Comparison of ENCODE assay signal across 34 cellular contexts in the genomic region with DNA sequence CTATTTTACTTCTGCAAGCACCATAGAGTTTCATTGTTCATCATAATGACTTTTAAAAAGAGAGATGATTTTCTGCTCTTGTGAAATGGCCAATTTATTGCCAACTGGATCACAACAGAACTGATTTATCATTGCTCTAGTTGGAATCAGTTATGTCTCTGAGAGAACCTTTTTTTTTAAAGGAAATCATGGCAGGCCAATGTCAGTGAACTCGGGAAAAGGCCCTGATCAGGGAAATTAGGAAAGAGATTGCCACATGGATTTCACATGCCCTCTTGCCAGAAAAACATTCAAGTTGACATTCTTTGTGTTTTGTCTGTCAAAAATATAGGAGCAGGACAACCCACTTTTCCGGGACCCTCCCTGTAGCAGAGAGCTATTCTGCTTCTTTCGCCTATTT.
"Had no signal": no experiment of that assay in that cellular context is flagged by ENCODE, and none has a peak within 500 bp of the region (broad histone marks: within the 10 kb centered on the region; RNA-seq: fewer than 3 reads in every experiment).

No MANE protein-coding gene starts in this region.

- H3K36me3 ChIP-seq: MG63 had no signal

- H3K9ac ChIP-seq: KMS-11 had no signal

- H3K4me3 ChIP-seq: MG63 had no signal

- DNase-seq: Karpas-422, Kasumi-1, KG1, MG63, MM.1S, MV-4-11, NCI-H1048, NCI-H1092, NCI-H1092 treated with DMSO at 0.1 percent for 48 hours, NCI-H1105, NCI-H1105 treated with DMSO at 0.1 percent for 48 hours, NCI-H1417, NCI-H1417 treated with DMSO at 0.1 percent for 48 hours, NCI-H1436, NCI-H1436 treated with DMSO at 0.1 percent for 48 hours, NCI-H146, NCI-H1694, NCI-H1694 treated with DMSO at 0.1 percent for 48 hours, NCI-H187, NCI-H187 treated with DMSO at 0.1 percent for 48 hours, NCI-H1930, NCI-H2029, NCI-H2029 treated with DMSO at 0.1 percent for 48 hours, NCI-H2081, NCI-H2081 treated with DMSO at 0.1 percent for 48 hours, NCI-H2107, NCI-H2171, NCI-H2171 treated with DMSO at 0.1 percent for 48 hours, NCI-H2227 treated with DMSO at 0.1 percent for 48 hours, NCI-H226, NCI-H345, NCI-H446, NCI-H446 treated with DMSO at 0.1 percent for 48 hours had no signal

- H3K27me3 ChIP-seq: MG63 had no signal

- H3K9me3 ChIP-seq: MG63 had no signal
